In genomic region chr1:228882041-228882784, GRCh38 we compare ENCODE assay signal across 16 cellular contexts.
"Had no signal": no experiment of that assay in that cellular context is flagged by ENCODE, and none has a peak within 500 bp of the region (broad histone marks: within the 10 kb centered on the region; RNA-seq: fewer than 3 reads in every experiment).

No MANE protein-coding gene starts in this region.

- H3K27me3 ChIP-seq: suprapubic skin, transverse colon had no signal

- DNase-seq: activated CD4-positive, alpha-beta T cell treated with anti-CD3 and anti-CD28 coated beads, Interleukin-2, amount 50 U/mL, for 1 hour; activated CD4-positive, CD25-positive, alpha-beta regulatory T cell treated with anti-CD3 and anti-CD28 coated beads, Interleukin-2, amount 50 U/mL, for 72 hours; activated effector memory CD4-positive, alpha-beta T cell treated with anti-CD3 and anti-CD28 coated beads, Interleukin-2, amount 50 U/mL, for 16 hours; activated naive CD4-positive, alpha-beta T cell treated with anti-CD3 and anti-CD28 coated beads, Interleukin-2, amount 50 U/mL, for 16 hours; activated T-cell treated with anti-CD3 and anti-CD28 coated beads, Interleukin-2, amount 50 U/mL, for 72 hours; aorta; effector memory CD4-positive, alpha-beta T cell; stimulated activated CD4-positive, alpha-beta T cell treated with anti-CD3 and anti-CD28 coated beads, Interleukin-4, amount 100 ng/mL, for 1 hour; stimulated activated naive CD8-positive, alpha-beta T cell treated with anti-CD3 and anti-CD28 coated beads, Interleukin-15, amount 100 ng/mL, for 72 hours; T1000; transverse colon had no signal

- H3K27me3 Mint-ChIP-seq: stimulated activated naive CD8-positive, alpha-beta T cell treated with anti-CD3 and anti-CD28 coated beads, Interleukin-15, amount 100 ng/mL, for 72 hours had no signal

- H3K4me1 ChIP-seq: suprapubic skin, transverse colon had no signal

- H3K36me3 ChIP-seq: suprapubic skin, transverse colon had no signal

- H3K9me3 ChIP-seq: suprapubic skin, transverse colon had no signal

- H3K4me1 Mint-ChIP-seq: stimulated activated naive CD8-positive, alpha-beta T cell treated with anti-CD3 and anti-CD28 coated beads, Interleukin-15, amount 100 ng/mL, for 72 hours had no signal

- H3K4me3 ChIP-seq: coronary artery, lung, smooth muscle cell, suprapubic skin, transverse colon had no signal

- H3K4me3 Mint-ChIP-seq: activated T-cell treated with anti-CD3 and anti-CD28 coated beads, Interleukin-2, amount 50 U/mL, for 72 hours; stimulated activated naive CD8-positive, alpha-beta T cell treated with anti-CD3 and anti-CD28 coated beads, Interleukin-15, amount 100 ng/mL, for 72 hours had no signal

- H3K27ac ChIP-seq: coronary artery, suprapubic skin, transverse colon had no signal

- H3K27ac Mint-ChIP-seq: activated T-cell treated with anti-CD3 and anti-CD28 coated beads, Interleukin-2, amount 50 U/mL, for 72 hours; stimulated activated naive CD8-positive, alpha-beta T cell treated with anti-CD3 and anti-CD28 coated beads, Interleukin-15, amount 100 ng/mL, for 72 hours had no signal

- ATAC-seq: activated T-cell treated with anti-CD3 and anti-CD28 coated beads, Interleukin-2, amount 50 U/mL, for 72 hours; sciatic nerve; stimulated activated naive CD8-positive, alpha-beta T cell treated with anti-CD3 and anti-CD28 coated beads, Interleukin-15, amount 100 ng/mL, for 72 hours had no signal
